Comparison of ENCODE assay signal across 22 cellular contexts in the genomic region with DNA sequence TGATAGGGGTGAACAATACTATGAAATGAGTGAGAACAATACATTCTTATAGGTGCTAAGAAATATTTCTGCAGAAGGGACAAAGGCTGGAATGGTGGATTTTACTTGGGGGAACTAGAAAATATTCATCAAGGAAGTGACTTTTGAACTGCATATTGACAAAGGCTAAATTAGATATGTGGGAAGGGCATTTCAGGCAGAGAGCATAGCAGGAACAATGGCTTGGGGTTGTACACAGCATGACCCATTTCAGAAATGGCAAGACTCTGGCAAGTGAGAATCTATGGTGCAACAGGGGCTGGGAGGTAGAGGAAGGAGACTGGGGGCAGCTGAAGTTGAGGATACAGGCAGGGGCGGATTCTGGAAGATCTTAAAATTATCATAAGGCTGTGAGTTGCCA.
"Had no signal": no experiment of that assay in that cellular context is flagged by ENCODE, and none has a peak within 500 bp of the region (broad histone marks: within the 10 kb centered on the region; RNA-seq: fewer than 3 reads in every experiment).

No MANE protein-coding gene starts in this region.

- H3K27ac Mint-ChIP-seq: dendritic cell treated with granulocyte-macrophage colony-stimulating factor and Interleukin-4, amounts not matched to agents 40 ng/mL and 50 ng/mL, for 4 days; effector memory CD8-positive, alpha-beta T cell; immature natural killer cell had no signal

- H3K27me3 ChIP-seq: colonic mucosa, esophagus muscularis mucosa, foreskin keratinocyte, gastroesophageal sphincter, heart left ventricle, hepatocyte, left lung had no signal

- ATAC-seq: effector memory CD8-positive, alpha-beta T cell; foreskin keratinocyte; gastroesophageal sphincter; heart left ventricle; left lung; left ventricle myocardium superior; lower lobe of right lung had no signal

- H3K4me1 ChIP-seq: foreskin keratinocyte, gastroesophageal sphincter, lower lobe of right lung had no signal

- H3K36me3 Mint-ChIP-seq: immature natural killer cell had no signal

- H3K4me3 Mint-ChIP-seq: dendritic cell treated with granulocyte-macrophage colony-stimulating factor and Interleukin-4, amounts not matched to agents 40 ng/mL and 50 ng/mL, for 4 days; effector memory CD8-positive, alpha-beta T cell; immature natural killer cell had no signal

- H3K36me3 ChIP-seq: colonic mucosa, esophagus muscularis mucosa, gastroesophageal sphincter, heart left ventricle, left lung, lower lobe of right lung had no signal

- FAIRE-seq: endothelial cell of umbilical vein, frontal cortex, kidney had no signal

- H3K4me1 Mint-ChIP-seq: immature natural killer cell had no signal

- H3K27ac ChIP-seq: colonic mucosa, esophagus muscularis mucosa, foreskin keratinocyte, gastroesophageal sphincter, heart left ventricle, hepatocyte, left lung, lower lobe of right lung had no signal

- H3K27me3 Mint-ChIP-seq: effector memory CD8-positive, alpha-beta T cell had no signal

- DNase-seq: cerebellar nuclear complex; colonic mucosa; cortex of kidney; effector CD8-positive, alpha-beta T cell; effector memory CD8-positive, alpha-beta T cell; foreskin keratinocyte; heart left ventricle; hypothalamus; immature natural killer cell; islet precursor cell; kidney; kidney glomerular epithelial cell; left lung; left ventricle myocardium superior; lower lobe of right lung; mesenchymal stem cell had no signal

- H3K4me3 ChIP-seq: colonic mucosa, esophagus muscularis mucosa, gastroesophageal sphincter, heart left ventricle, hepatocyte, left lung, lower lobe of right lung had no signal

- H3K9me3 ChIP-seq: colonic mucosa, gastroesophageal sphincter, lower lobe of right lung had no signal
